ENCODE assay signal across 16 cellular contexts in the genomic region with DNA sequence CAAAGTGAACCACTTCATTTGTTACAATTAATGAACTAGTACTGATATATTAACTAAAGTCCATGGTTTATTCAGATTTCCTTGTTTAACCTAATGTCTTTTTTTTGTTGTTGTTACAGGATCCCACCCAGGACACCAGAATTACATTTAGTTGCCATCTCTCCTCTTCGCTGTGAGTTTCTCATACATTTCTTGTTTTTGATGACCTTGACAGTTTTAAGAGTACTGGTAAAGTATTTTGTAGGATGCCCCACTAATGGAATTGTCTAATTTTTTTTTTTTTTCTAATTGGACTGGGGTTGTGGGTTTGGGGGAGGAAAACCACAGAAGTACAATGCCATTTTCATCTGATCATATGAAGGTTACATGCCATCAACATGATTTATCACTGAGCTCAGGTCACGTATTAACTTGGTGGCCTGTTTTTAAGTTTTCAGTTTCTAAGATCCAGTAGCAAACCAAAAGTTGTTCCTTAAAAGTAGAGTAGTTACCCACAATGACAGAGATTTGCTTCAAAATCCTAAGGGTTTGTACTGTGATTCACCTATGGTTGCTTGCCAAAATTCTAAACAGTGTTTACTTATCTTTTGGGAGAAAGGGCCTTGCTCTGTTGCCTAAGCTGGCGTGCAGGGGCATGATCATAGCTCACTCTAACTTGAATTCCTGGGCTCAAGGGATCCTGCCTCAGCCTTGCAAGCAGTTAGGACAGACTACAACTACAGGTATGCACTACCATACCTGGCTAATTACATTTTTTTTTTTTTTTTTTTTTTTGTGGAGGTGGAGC. TPM values are rescaled to one million over a fixed set of nuclear protein-coding genes. Genes with fewer than 3 reads are reported as not detected.
DNase-seq lines count a peak whose midpoint lies in the region; ATAC-seq and TF ChIP-seq lines count a peak whose summit lies in the region.
"Had no signal": no experiment of that assay in that cellular context is flagged by ENCODE, and none has a peak within 500 bp of the region (broad histone marks: within the 10 kb centered on the region; RNA-seq: fewer than 3 reads in every experiment).

No MANE protein-coding gene starts in this region.

- H3K14ac ChIP-seq in trophoblast cell (ENCODE audit: low read length) = no peak overlapping the region

- no peak overlapping the region for H4K12ac ChIP-seq in trophoblast cell (ENCODE audit: low read depth, low read length)

- H3K23ac ChIP-seq in trophoblast cell (ENCODE audit: low read length) = no peak overlapping the region

- H3K9me2 ChIP-seq in PC-3 (replicated peaks; ENCODE audit: low read length) = no peaks in the 10 kb centered on the region

- peaks cover 4% of the 10 kb centered on the region for H3F3A ChIP-seq in PC-3 (ENCODE audit: low read length, unreplicated experiment)

- no peaks in the 10 kb centered on the region for H3K9me3 ChIP-seq in PC-3 (ENCODE audit: low read length)
- no peaks in the 10 kb centered on the region for H3K9me3 ChIP-seq in esophagus (ENCODE audit: control insufficient read depth in 2 of 2, insufficient read depth in 1 of 2, low read depth in 1 of 2, low read length in 1 of 2)
- H3K9me3 ChIP-seq in trophoblast cell (ENCODE audit: insufficient read depth, low read depth, low read length) = no peaks in the 10 kb centered on the region
- H3K9me3 ChIP-seq in left lung = no peaks in the 10 kb centered on the region
- H3K9me3 ChIP-seq: left ventricle myocardium inferior had no signal

- no peak overlapping the region for H2BK120ac ChIP-seq in trophoblast cell (ENCODE audit: insufficient read depth, low read length, poor library complexity)

- no peak overlapping the region for H3K9ac ChIP-seq in PC-3 (ENCODE audit: low read length)
- H3K9ac ChIP-seq in trophoblast cell (ENCODE audit: low read length) = no peak overlapping the region

- peaks cover 8% of the 10 kb centered on the region for H3K79me1 ChIP-seq in trophoblast cell (ENCODE audit: low read length)

- TF ChIP-seq CTCF in PC-3 (conservative IDR thresholded peaks at IDR 0.05; ENCODE audit: low read depth, low read length) (no peak), left lung (IDR thresholded peaks at IDR 0.05) (no peak)

- H4K91ac ChIP-seq in trophoblast cell (ENCODE audit: low read depth, low read length) = no peak overlapping the region

- no peak overlapping the region for H3K4ac ChIP-seq in trophoblast cell (ENCODE audit: low read depth, low read length)

- POLR2A ChIA-PET in PC-3 (lab: Charles Lee; ENCODE audit: unreplicated experiment) = no interaction called here

- DNase-seq in Daoy (ENCODE audit: low read depth) = peak; percentile 21
- peak; percentile 97 for DNase-seq in PC-3
- DNase-seq in trophoblast cell = peak; percentile 32 to 38
- no peak for DNase-seq in NCI-H1694 (lab: John Stamatoyannopoulos, UW)
- DNase-seq in iPS-NIHi11 (ENCODE audit: low spot score) = no peak
- no peak for DNase-seq in NCI-H187 treated with DMSO at 0.1 percent for 48 hours (lab: John Stamatoyannopoulos, UW)
- DNase-seq in left lung = no peak
- DNase-seq: activated CD4-positive, alpha-beta T cell treated with anti-CD3 and anti-CD28 coated beads for 1 hour; activated T-cell treated with anti-CD3 and anti-CD28 coated beads, Interleukin-2, amount 50 U/mL, for 24 hours; head of caudate nucleus; left ventricle myocardium inferior; NCI-H1092; nephron progenitor cell; OCI-M1 had no signal

- peak overlapping the region; percentile 64 for H3K27ac ChIP-seq in PC-3 (ENCODE audit: low read length)
- H3K27ac ChIP-seq in esophagus (ENCODE audit: low read depth in 2 of 2, low read length in 1 of 2) = peak overlapping the region; percentile 40 to 71
- H3K27ac ChIP-seq in trophoblast cell (ENCODE audit: low read depth, low read length) = no peak overlapping the region
- H3K27ac ChIP-seq in left lung = no peak overlapping the region
- H3K27ac ChIP-seq: left ventricle myocardium inferior had no signal

- peaks cover 32% of the 10 kb centered on the region for H3K4me1 ChIP-seq in PC-3 (ENCODE audit: insufficient read depth, low read length)
- H3K4me1 ChIP-seq in esophagus (ENCODE audit: control insufficient read depth in 2 of 2, insufficient read depth in 2 of 2, low read length in 1 of 2) = peaks cover 0 to 5% of the 10 kb centered on the region in 2 donors
- no peaks in the 10 kb centered on the region for H3K4me1 ChIP-seq in trophoblast cell (ENCODE audit: control insufficient read depth in 1 of 2, insufficient read depth in 2 of 2, low read length in 2 of 2)
- H3K4me1 ChIP-seq in left lung = peaks cover 0 to 8% of the 10 kb centered on the region in 2 donors

- H2BK5ac ChIP-seq in trophoblast cell (ENCODE audit: low read depth, low read length, poor library complexity) = no peak overlapping the region

- H2AK5ac ChIP-seq in trophoblast cell (ENCODE audit: low read length) = no peak overlapping the region

- no peak overlapping the region for H2AFZ ChIP-seq in PC-3 (ENCODE audit: low read length)
- no peak overlapping the region for H2AFZ ChIP-seq in trophoblast cell (ENCODE audit: insufficient read depth, low read length, poor library complexity)

- CTCF ChIA-PET in PC-3 (lab: Charles Lee) = interaction anchor here (1.0 kb wide), 1 partner anchor 11 kb away, joined by 7 read pairs; no protein-coding TSS in a partner anchor

- no peaks in the 10 kb centered on the region for H3K36me3 ChIP-seq in PC-3 (ENCODE audit: low read depth, low read length)
- H3K36me3 ChIP-seq in esophagus (ENCODE audit: control insufficient read depth in 2 of 2, insufficient read depth in 2 of 2, low read length in 1 of 2) = peaks cover 0 to 3% of the 10 kb centered on the region in 2 donors
- no peaks in the 10 kb centered on the region for H3K36me3 ChIP-seq in trophoblast cell (ENCODE audit: control insufficient read depth in 1 of 2, insufficient read depth in 2 of 2, low read length in 2 of 2)
- no peaks in the 10 kb centered on the region for H3K36me3 ChIP-seq in left lung
- H3K36me3 ChIP-seq: left ventricle myocardium inferior had no signal

- H3K4me3 ChIP-seq in PC-3 (ENCODE audit: low read length) (no peak overlapping the region; the same call in 1 of the 2 replicates), esophagus (ENCODE audit: low read depth in 1 of 2, low read length in 2 of 2) (no peak overlapping the region), trophoblast cell (ENCODE audit: low read depth, low read length) (no peak overlapping the region), left lung (no peak overlapping the region)
- H3K4me3 ChIP-seq: left ventricle myocardium inferior had no signal

- intact Hi-C loops in PC-3 (cut with micrococcal nuclease) (loop anchor here (5.0 kb wide), 1 partner anchor 253 kb away; no protein-coding TSS in a partner anchor), left lung (cut with DNase I) (no loop called here)

- H3K79me2 ChIP-seq in PC-3 (ENCODE audit: low read length) = peaks cover 18% of the 10 kb centered on the region
- peaks cover 4% of the 10 kb centered on the region for H3K79me2 ChIP-seq in trophoblast cell (ENCODE audit: control insufficient read depth, insufficient read depth, low read length, poor library complexity)

- no peak overlapping the region for H4K8ac ChIP-seq in trophoblast cell (ENCODE audit: low read depth, low read length)

- H3K4me2 ChIP-seq in PC-3 (ENCODE audit: low read length) (peak overlapping the region; percentile 68), trophoblast cell (ENCODE audit: low read length) (no peak overlapping the region)

- no TSS peak for BruUV-seq in PC-3 (replicated peaks; lab: Mats Ljungman, UMichigan)

- H3K27me3 ChIP-seq in PC-3 (ENCODE audit: low read length) = no peaks in the 10 kb centered on the region
- no peaks in the 10 kb centered on the region for H3K27me3 ChIP-seq in esophagus (ENCODE audit: control insufficient read depth in 1 of 2, insufficient read depth in 2 of 2, low read length in 2 of 2)
- H3K27me3 ChIP-seq in trophoblast cell (ENCODE audit: insufficient read depth, low read length) = no peaks in the 10 kb centered on the region
- no peaks in the 10 kb centered on the region for H3K27me3 ChIP-seq in left lung

- ATAC-seq in PC-3 (peak; percentile 46), left lung (no peak)
- ATAC-seq: sciatic nerve had no signal

- H3K18ac ChIP-seq in trophoblast cell (ENCODE audit: low read length) = no peak overlapping the region

- WGBS in esophagus, 2 donors = 58 to 68% methylated on average over 3 of the region's 3 CpGs
- no CpG with 5 or more reads among the region's 3 CpGs for WGBS in trophoblast cell (ENCODE audit: extremely low coverage, insufficient coverage, insufficient read length)

- H2BK12ac ChIP-seq in trophoblast cell (ENCODE audit: low read length) = no peak overlapping the region

- H4K20me1 ChIP-seq in PC-3 (ENCODE audit: low read length) = no peaks in the 10 kb centered on the region

RNA-seq across cellular contexts. Expression of gene OTULIN, which starts 4.5 kb away (rescaled TPM):
- total RNA-seq in Daoy (2014; rRNA removed; shearing (Covaris generic)) = 13.6 and 29.2 TPM in 2 replicates
- total RNA-seq in PC-3 (2014; rRNA removed) (22.4 and 26.7 TPM in 2 replicates), left lung (10 to 100 TPM; 31.1 to 34.3 TPM)
- 1 to 10 TPM; 5.7 to 6.2 TPM for polyA plus RNA-seq in esophagus
- polyA plus RNA-seq in trophoblast cell (2013) = 8.8 and 9.2 TPM in 2 replicates

Comparison
In these comparisons a context has a peak if more than half of its experiments do, and no peak if none do; other contexts are left out.
1. DNase-seq: peak in Daoy (single experiment), PC-3 (single experiment) and trophoblast cell (2 of 2); none in NCI-H1694 (single experiment), iPS-NIHi11 (single experiment), NCI-H187 treated with DMSO at 0.1 percent for 48 hours (single experiment) and left lung (0 of 2).
2. H3K27ac ChIP-seq: peak in PC-3 (single experiment) and esophagus (2 of 2); none in trophoblast cell (single experiment) and left lung (0 of 2).